ENCODE assay signal across 20 cellular contexts in the genomic region with DNA sequence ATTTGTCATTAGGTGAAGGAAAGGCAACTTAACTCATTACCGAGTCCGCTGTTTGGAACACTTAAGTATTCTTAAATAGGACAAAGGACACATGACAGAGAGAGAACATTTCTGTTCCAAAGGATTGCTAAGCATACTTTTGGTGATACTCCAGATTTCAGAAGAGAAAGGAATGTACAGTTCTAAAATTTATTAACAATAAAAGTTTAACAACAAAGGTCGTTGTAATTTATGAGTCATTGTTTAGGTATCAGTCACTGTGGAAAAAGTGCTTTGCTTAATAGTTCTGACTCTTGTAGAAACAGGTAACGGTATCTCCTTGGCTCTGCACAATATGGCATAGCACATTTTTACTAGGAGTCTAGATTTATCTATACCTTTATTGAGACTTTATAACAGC. TPM values are rescaled to one million over a fixed set of nuclear protein-coding genes. Genes with fewer than 3 reads are reported as not detected.
DNase-seq lines count a peak whose midpoint lies in the region; ATAC-seq, FAIRE-seq and TF ChIP-seq lines count a peak whose summit lies in the region.
"Had no signal": no experiment of that assay in that cellular context is flagged by ENCODE, and none has a peak within 500 bp of the region (broad histone marks: within the 10 kb centered on the region; RNA-seq: fewer than 3 reads in every experiment).

No MANE protein-coding gene starts in this region.

- H2AK5ac ChIP-seq in IMR-90 (ENCODE audit: low read depth, low read length), result no peak overlapping the region

- H3K79me2 ChIP-seq in mammary epithelial cell (ENCODE audit: insufficient read depth, low read length) (no peaks in the 10 kb centered on the region), keratinocyte (ENCODE audit: control insufficient read depth, insufficient read depth, low read length) (no peaks in the 10 kb centered on the region)

- no TSS peak for BruUV-seq in IMR-90 (replicated peaks; lab: Mats Ljungman, UMichigan)
- no TSS peak for BruUV-seq in mammary epithelial cell (replicated peaks; lab: Mats Ljungman, UMichigan)

- 0 out of 2 replicates have a peak overlapping the region, but pooled peaks have one; percentile 41 for H2BK20ac ChIP-seq in IMR-90 (ENCODE audit: low read depth, low read length)

- no peaks in the 10 kb centered on the region for H3K79me1 ChIP-seq in IMR-90 (ENCODE audit: low read depth in 1 of 2, low read length in 2 of 2)

- H2AFZ ChIP-seq in IMR-90 (replicated peaks; ENCODE audit: low read length, poor library complexity) (no peak overlapping the region), mammary epithelial cell (ENCODE audit: low read depth, low read length) (peak overlapping the region; percentile 73), keratinocyte (ENCODE audit: control insufficient read depth, low read length) (peak overlapping the region; percentile 51)

- no peak for TF ChIP-seq RAD21 in IMR-90 (IDR thresholded peaks at IDR 0.05; ENCODE audit: low read length)

- FAIRE-seq in keratinocyte (lab: Jason Lieb, UNC), result peak; percentile 81

- CTCF ChIA-PET in IMR-90 (lab: Yijun Ruan, JAX) (interaction anchor here (0.8 kb wide), 1 partner anchor 38 kb away, joined by 3 read pairs; no protein-coding TSS in a partner anchor), mammary epithelial cell (lab: Charles Lee; ENCODE audit: low non-redundant PET) (no interaction called here)

- no peak overlapping the region for H4K91ac ChIP-seq in IMR-90 (ENCODE audit: insufficient read depth, low read depth, low read length)

- H3K9me3 ChIP-seq in IMR-90 (ENCODE audit: control insufficient read depth, insufficient read depth, low read length) (0 out of 2 replicates have a peak, but pooled peaks cover 4% of the 10 kb centered on the region), mammary epithelial cell (replicated peaks; ENCODE audit: insufficient read depth, low read length) (no peaks in the 10 kb centered on the region), keratinocyte (ENCODE audit: control insufficient read depth, low read depth, low read length) (no peaks in the 10 kb centered on the region), esophagus squamous epithelium (no peaks in the 10 kb centered on the region)
- H3K9me3 ChIP-seq: HAP-1, tibial artery had no signal

- in situ Hi-C loops in IMR-90 (cut with MboI; ENCODE audit: low sequenced_read_pairs) (no loop called here), mammary epithelial cell (cut with MboI; ENCODE audit: low sequenced_read_pairs in 2 of 2) (no loop called here)

- H3K9me1 ChIP-seq in IMR-90 (ENCODE audit: insufficient read depth, low read length), result peaks cover 5% of the 10 kb centered on the region; the same call in 1 of the 2 replicates
- H3K9me1 ChIP-seq in keratinocyte (ENCODE audit: control insufficient read depth, extremely low read depth, insufficient read depth, low read length), result no peaks in the 10 kb centered on the region

- POLR2A ChIA-PET in IMR-90 (lab: Charles Lee; ENCODE audit: unreplicated experiment), result no interaction called here

- no peak overlapping the region for H3K4me2 ChIP-seq in IMR-90 (ENCODE audit: low read depth, low read length)
- peak overlapping the region; percentile 75 for H3K4me2 ChIP-seq in mammary epithelial cell (ENCODE audit: insufficient read depth, low read depth, low read length)
- H3K4me2 ChIP-seq in keratinocyte (ENCODE audit: control insufficient read depth, extremely low read depth, insufficient read depth, low read depth, low read length), result peak overlapping the region; percentile 47

- H2BK120ac ChIP-seq in IMR-90 (ENCODE audit: low read depth, low read length), result peak overlapping the region; percentile 49; the same call in 1 of the 2 replicates

- H3K23ac ChIP-seq in IMR-90 (ENCODE audit: low read depth, low read length), result no peak overlapping the region

- H3K14ac ChIP-seq in IMR-90 (replicated peaks; ENCODE audit: low read depth, low read length), result no peak overlapping the region

- H3K56ac ChIP-seq in IMR-90 (ENCODE audit: extremely low read depth, insufficient read depth, low read length), result no peak overlapping the region

- no peak overlapping the region for H2AK9ac ChIP-seq in IMR-90 (replicated peaks; ENCODE audit: low read depth, low read length, poor library complexity)

- no peak overlapping the region for H2BK15ac ChIP-seq in IMR-90 (ENCODE audit: low read depth, low read length)

- no peak overlapping the region for H4K5ac ChIP-seq in IMR-90 (ENCODE audit: low read depth, low read length)

- H4K20me1 ChIP-seq in IMR-90 (ENCODE audit: insufficient read depth, low read length) (no peaks in the 10 kb centered on the region), mammary epithelial cell (ENCODE audit: insufficient read depth, low read length) (no peaks in the 10 kb centered on the region), keratinocyte (ENCODE audit: control insufficient read depth, extremely low read depth, insufficient read depth, low read length) (no peaks in the 10 kb centered on the region)

- peaks cover 20% of the 10 kb centered on the region for H3K4me1 ChIP-seq in IMR-90 (ENCODE audit: control insufficient read depth, insufficient read depth, low read length)
- H3K4me1 ChIP-seq in mammary epithelial cell (ENCODE audit: insufficient read depth, low read length), result peaks cover 58% of the 10 kb centered on the region
- peaks cover 49% of the 10 kb centered on the region for H3K4me1 ChIP-seq in keratinocyte (ENCODE audit: control insufficient read depth, extremely low read depth, insufficient read depth, low read length)
- no peaks in the 10 kb centered on the region for H3K4me1 ChIP-seq in esophagus squamous epithelium
- H3K4me1 ChIP-seq: tibial artery had no signal

- dilution Hi-C loops in IMR-90 (cut with HindIII; ENCODE audit: low sequenced_read_pairs, unreplicated experiment) (no loop called here), mammary epithelial cell (cut with HindIII; ENCODE audit: low sequenced_read_pairs) (loop anchor here (5.0 kb wide), 1 partner anchor 82 kb away; no protein-coding TSS in a partner anchor), keratinocyte (cut with MboI; ENCODE audit: extremely low pct_ligation_motif_present, low sequenced_read_pairs) (no loop called here)

- H3K4me3 ChIP-seq in AG10803 (ENCODE audit: low read length) (no peak overlapping the region), IMR-90 (ENCODE audit: insufficient read depth, low read depth, low read length) (no peak overlapping the region), mammary epithelial cell (replicated peaks in 1 of 3; ENCODE audit: insufficient read depth in 1 of 3, low read depth in 2 of 3, low read length in 3 of 3) (peak overlapping the region in 2 of 3 experiments; percentile 22 to 24), keratinocyte (ENCODE audit: control insufficient read depth in 2 of 3, extremely low read depth in 1 of 3, insufficient read depth in 2 of 3, low read depth in 1 of 3, low read length in 3 of 3) (peak overlapping the region in 1 of 3 experiments; percentile 36), esophagus squamous epithelium (no peak overlapping the region)
- H3K4me3 ChIP-seq: cardiac muscle cell, dorsolateral prefrontal cortex, HAP-1, tibial artery had no signal

- DNase-seq in AG10803 (ENCODE audit: low read depth), result peak; percentile 63
- DNase-seq in IMR-90, result no peak
- peak; percentile 78 for DNase-seq in mammary epithelial cell
- DNase-seq in keratinocyte (ENCODE audit: low read depth, low spot score), result peak; percentile 36
- DNase-seq in NCI-H1417 (lab: John Stamatoyannopoulos, UW), result no peak
- DNase-seq in NK-92 (lab: John Stamatoyannopoulos, UW; ENCODE audit: unreplicated experiment), result no peak
- DNase-seq in T1000 (lab: John Stamatoyannopoulos, UW), result no peak
- no peak for DNase-seq in esophagus squamous epithelium (lab: John Stamatoyannopoulos, UW)
- DNase-seq: activated naive CD8-positive, alpha-beta T cell treated with anti-CD3 and anti-CD28 coated beads for 36 hours; CD8-positive, alpha-beta memory T cell; dorsolateral prefrontal cortex; hippocampal formation; KBM-7; NCI-H1092; NCI-H524; SHP77 treated with DMSO at 0.1 percent for 48 hours; stimulated activated naive CD4-positive, alpha-beta T cell treated with Interleukin-2 at 50 U/mL for 16 hours; tibial artery had no signal

- no peaks in the 10 kb centered on the region for H3K36me3 ChIP-seq in IMR-90 (ENCODE audit: control insufficient read depth, insufficient read depth, low read length)
- H3K36me3 ChIP-seq in mammary epithelial cell (ENCODE audit: insufficient read depth, low read length), result no peaks in the 10 kb centered on the region
- H3K36me3 ChIP-seq in keratinocyte (ENCODE audit: control insufficient read depth in 2 of 2, extremely low read depth in 1 of 2, insufficient read depth in 2 of 2, low read length in 2 of 2), result no peaks in the 10 kb centered on the region
- H3K36me3 ChIP-seq in esophagus squamous epithelium, result no peaks in the 10 kb centered on the region
- H3K36me3 ChIP-seq: cardiac muscle cell, HAP-1, tibial artery had no signal

- H3K27ac ChIP-seq in IMR-90 (ENCODE audit: insufficient read depth, low read length) (no peak overlapping the region), mammary epithelial cell (ENCODE audit: insufficient read depth, low read depth, low read length) (peak overlapping the region; percentile 94), keratinocyte (ENCODE audit: control insufficient read depth, insufficient read depth, low read length) (peak overlapping the region; percentile 39), esophagus squamous epithelium (no peak overlapping the region)
- H3K27ac ChIP-seq: cardiac muscle cell, dorsolateral prefrontal cortex, tibial artery had no signal

- intact Hi-C loops in IMR-90 (cut with micrococcal nuclease), result no loop called here
- intact Hi-C loops in mammary epithelial cell (cut with micrococcal nuclease), result loop anchor here (2.0 kb wide), 1 partner anchor 38 kb away; no protein-coding TSS in a partner anchor
- intact Hi-C loops in esophagus squamous epithelium (cut with DNase I), result no loop called here

- H3K18ac ChIP-seq in IMR-90 (ENCODE audit: low read depth, low read length), result 0 out of 2 replicates have a peak overlapping the region, but pooled peaks have one; percentile 73

- TF ChIP-seq POLR2A in IMR-90 (IDR thresholded peaks at IDR 0.05; ENCODE audit: low read depth, low read length) (no peak), esophagus squamous epithelium (IDR thresholded peaks at IDR 0.05) (no peak)

- TF ChIP-seq CTCF in AG10803 (conservative IDR thresholded peaks at IDR 0.05; ENCODE audit: low read length), result no peak
- TF ChIP-seq CTCF in IMR-90 (conservative IDR thresholded peaks at IDR 0.05; ENCODE audit: low read depth, low read length), result no peak
- no peak for TF ChIP-seq CTCF in mammary epithelial cell (conservative IDR thresholded peaks at IDR 0.05 in 1 of 2, IDR thresholded peaks at IDR 0.05 in 1 of 2; ENCODE audit: extremely low read depth in 1 of 2, insufficient read depth in 1 of 2, low read depth in 1 of 2, low read length in 2 of 2)
- no peak for TF ChIP-seq CTCF in keratinocyte (optimal IDR thresholded peaks at IDR 0.05 in 1 of 3, IDR thresholded peaks at IDR 0.05 in 1 of 3, conservative IDR thresholded peaks at IDR 0.05 in 1 of 3; ENCODE audit: extremely low read depth in 1 of 3, insufficient read depth in 2 of 3, low read length in 3 of 3)
- no peak for TF ChIP-seq CTCF in esophagus squamous epithelium (IDR thresholded peaks at IDR 0.05)

- H2BK5ac ChIP-seq in IMR-90 (ENCODE audit: low read depth, low read length, poor library complexity, severe bottlenecking), result no peak overlapping the region

- no peaks in the 10 kb centered on the region for H3K27me3 ChIP-seq in IMR-90 (ENCODE audit: control insufficient read depth, insufficient read depth, low read length)
- H3K27me3 ChIP-seq in mammary epithelial cell (ENCODE audit: insufficient read depth, low read length), result no peaks in the 10 kb centered on the region
- no peaks in the 10 kb centered on the region for H3K27me3 ChIP-seq in keratinocyte (ENCODE audit: control insufficient read depth, extremely low read depth, insufficient read depth, low read length)
- H3K27me3 ChIP-seq in esophagus squamous epithelium, result no peaks in the 10 kb centered on the region
- H3K27me3 ChIP-seq: cardiac muscle cell, tibial artery had no signal

- WGBS in IMR-90 (ENCODE audit: extremely low coverage in 2 of 2, insufficient read length in 1 of 2), 2 experiments, result no CpG with 5 or more reads among the region's 4 CpGs
- WGBS in mammary epithelial cell (ENCODE audit: low coverage, missing lambda C conversion rate), result 0% methylated on average over 4 of the region's 4 CpGs
- 41 to 42% methylated on average over 4 of the region's 4 CpGs for WGBS in esophagus squamous epithelium, 2 donors

- no peak overlapping the region for H3K4ac ChIP-seq in IMR-90 (ENCODE audit: low read depth, low read length)

- H3K9ac ChIP-seq in IMR-90 (ENCODE audit: low read depth, low read length) (no peak overlapping the region), mammary epithelial cell (ENCODE audit: insufficient read depth, low read length) (peak overlapping the region; percentile 28), keratinocyte (ENCODE audit: control insufficient read depth, extremely low read depth, insufficient read depth, low read length) (no peak overlapping the region)

- ATAC-seq in IMR-90 (ENCODE audit: low read depth), result no peak

- H4K8ac ChIP-seq in IMR-90 (ENCODE audit: low read depth in 2 of 2, low read length in 2 of 2), result no peak overlapping the region

RNA-seq across cellular contexts. Expression of a gene that starts 36.3 kb away (rescaled TPM):
- total RNA-seq in IMR-90 (2012; rRNA removed), result 112 and 115 TPM in 2 replicates
- 149 and 179 TPM in 2 replicates for polyA plus RNA-seq in IMR-90 (2012; rRNA removed)
- polyA plus RNA-seq in IMR-90 (2012; cell fraction: cytosol; rRNA removed), result 132 and 150 TPM in 2 replicates
- 57.8 and 161 TPM in 2 replicates for polyA plus RNA-seq in IMR-90 (2012; cell fraction: nucleus; rRNA removed; ENCODE audit: low replicate concordance)
- total RNA-seq in mammary epithelial cell, result 100 to 1,000 TPM; 173 to 391 TPM
- polyA plus RNA-seq in mammary epithelial cell, result 112 TPM
- 146 TPM for polyA minus RNA-seq in mammary epithelial cell
- polyA plus RNA-seq in keratinocyte, result 105 to 192 TPM (median 149 TPM) in 3 replicates
- polyA plus RNA-seq in keratinocyte (2011; ENCODE audit: low read depth), result 96.9 TPM
- 73.8 and 136 TPM in 2 replicates for polyA plus RNA-seq in keratinocyte (2011; cell fraction: cytosol; rRNA removed)
- 229 and 277 TPM in 2 replicates for polyA plus RNA-seq in keratinocyte (2011; cell fraction: nucleus; rRNA removed)
- polyA plus RNA-seq in keratinocyte (2012; ENCODE audit: low replicate concordance), result 82.4 and 84.4 TPM in 2 replicates
- 47.6 to 157 TPM (median 127 TPM) in 3 replicates for polyA minus RNA-seq in keratinocyte
- polyA minus RNA-seq in keratinocyte (2011; cell fraction: cytosol; rRNA and poly(A)+ RNA removed), result 104 TPM
- 257 and 400 TPM in 2 replicates for polyA minus RNA-seq in keratinocyte (2011; cell fraction: nucleus; rRNA and poly(A)+ RNA removed)
- 10 to 100 TPM; 33.0 to 88.5 (median 53.8) TPM for total RNA-seq in esophagus squamous epithelium

Comparison
In these comparisons a context has a peak if more than half of its experiments do, and no peak if none do; other contexts are left out.
1. DNase-seq: peak in AG10803 (single experiment), mammary epithelial cell (single experiment) and keratinocyte (single experiment); none in IMR-90 (single experiment), NCI-H1417 (0 of 3), NK-92 (single experiment), T1000 (single experiment) and esophagus squamous epithelium (single experiment).
2. H3K4me3 ChIP-seq: peak in mammary epithelial cell (2 of 3); none in AG10803 (single experiment), IMR-90 (single experiment) and esophagus squamous epithelium (0 of 4).
3. H3K27ac ChIP-seq: peak in mammary epithelial cell (single experiment) and keratinocyte (single experiment); none in IMR-90 (single experiment) and esophagus squamous epithelium (0 of 4).